Comparison of ENCODE assay signal across 26 cellular contexts in the genomic region with DNA sequence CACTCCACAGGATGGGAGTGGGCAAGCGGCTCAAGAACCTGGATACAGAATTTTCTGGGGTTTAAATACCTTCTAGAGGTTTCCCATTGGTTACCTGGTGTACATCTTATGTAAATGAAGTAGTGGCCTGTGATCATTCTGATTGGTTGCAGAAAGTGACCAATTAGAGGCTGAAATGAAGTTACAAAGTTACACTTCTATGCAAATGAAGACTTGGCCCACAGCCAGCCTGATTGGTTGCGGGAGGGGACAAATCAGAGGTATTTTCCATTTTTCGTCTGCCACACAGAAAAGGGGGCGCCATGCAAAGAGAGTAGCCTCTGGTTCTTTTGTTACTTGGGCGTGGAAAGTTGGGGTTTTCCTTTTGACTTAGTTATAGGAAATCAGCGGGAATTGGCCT.
"Had no signal": no experiment of that assay in that cellular context is flagged by ENCODE, and none has a peak within 500 bp of the region (broad histone marks: within the 10 kb centered on the region; RNA-seq: fewer than 3 reads in every experiment).

No MANE protein-coding gene starts in this region.

- H3K27me3 ChIP-seq: neural progenitor cell, ovary, right atrium auricular region, suprapubic skin, upper lobe of left lung, uterus had no signal

- H3K4me2 ChIP-seq: neural progenitor cell had no signal

- H3K4me1 ChIP-seq: foreskin keratinocyte, tibial artery, uterus had no signal

- H3K4me3 Mint-ChIP-seq: endodermal cell; immature natural killer cell; memory B cell; natural killer cell treated with Interleukin-12 subunit alpha and Interleukin-12 subunit beta and Interleukin-15 and Interleukin-18, amount 100 ng/mL, for 72 hours; neural progenitor cell had no signal

- DNase-seq: dermis blood vessel endothelial cell; effector CD4-positive, alpha-beta T cell; endodermal cell; erythroblast; foreskin keratinocyte; immature natural killer cell; kidney; left cardiac atrium; left ventricle myocardium inferior; lower lobe of right lung; midbrain; nucleus accumbens; ovary; sigmoid colon; stimulated activated CD4-positive, alpha-beta T cell treated with anti-CD3 and anti-CD28 coated beads, Interleukin-2, amount 100 ng/mL, for 24 hours; stimulated activated naive CD8-positive, alpha-beta T cell treated with anti-CD3 and anti-CD28 coated beads, Interleukin-15, Interleukin-2, amounts not matched to agents 100 U/mL and 50 U/mL, for 24 hours; tibial artery; upper lobe of left lung; uterus had no signal

- H2AFZ ChIP-seq: neural progenitor cell had no signal

- ATAC-seq: foreskin keratinocyte; left cardiac atrium; lower lobe of right lung; natural killer cell treated with Interleukin-12 subunit alpha and Interleukin-12 subunit beta and Interleukin-15 and Interleukin-18, amount 100 ng/mL, for 72 hours; stimulated activated naive CD8-positive, alpha-beta T cell treated with anti-CD3 and anti-CD28 coated beads, Interleukin-15, Interleukin-2, amounts not matched to agents 100 U/mL and 50 U/mL, for 24 hours had no signal

- H3K4me3 ChIP-seq: left ventricle myocardium inferior, lower lobe of right lung, neural progenitor cell, ovary, right atrium auricular region, sigmoid colon, skin epidermis, suprapubic skin, tibial artery, upper lobe of left lung, uterus had no signal

- H3K36me3 Mint-ChIP-seq: natural killer cell treated with Interleukin-12 subunit alpha and Interleukin-12 subunit beta and Interleukin-15 and Interleukin-18, amount 100 ng/mL, for 72 hours; neural progenitor cell had no signal

- H3K9me3 ChIP-seq: left ventricle myocardium inferior, lower lobe of right lung, ovary, right atrium auricular region, sigmoid colon, suprapubic skin, tibial artery, upper lobe of left lung, uterus had no signal

- H3K27ac Mint-ChIP-seq: endodermal cell, memory B cell, neural progenitor cell had no signal

- H3K27me3 Mint-ChIP-seq: memory B cell; natural killer cell treated with Interleukin-12 subunit alpha and Interleukin-12 subunit beta and Interleukin-15 and Interleukin-18, amount 100 ng/mL, for 72 hours had no signal

- FAIRE-seq: endothelial cell of umbilical vein, kidney had no signal

- H3K27ac ChIP-seq: foreskin keratinocyte, left ventricle myocardium inferior, lower lobe of right lung, neural progenitor cell, ovary, right atrium auricular region, sigmoid colon, skin epidermis, suprapubic skin, tibial artery, upper lobe of left lung, uterus had no signal

- H3K36me3 ChIP-seq: left ventricle myocardium inferior, lower lobe of right lung, neural progenitor cell, ovary, right atrium auricular region, sigmoid colon, suprapubic skin, tibial artery, upper lobe of left lung, uterus had no signal

- H3K9me3 Mint-ChIP-seq: endodermal cell; immature natural killer cell; memory B cell; natural killer cell treated with Interleukin-12 subunit alpha and Interleukin-12 subunit beta and Interleukin-15 and Interleukin-18, amount 100 ng/mL, for 72 hours; neural progenitor cell had no signal

- H3K9ac ChIP-seq: neural progenitor cell had no signal
